15 cellular contexts compared by ENCODE assay signal in the genomic region with DNA sequence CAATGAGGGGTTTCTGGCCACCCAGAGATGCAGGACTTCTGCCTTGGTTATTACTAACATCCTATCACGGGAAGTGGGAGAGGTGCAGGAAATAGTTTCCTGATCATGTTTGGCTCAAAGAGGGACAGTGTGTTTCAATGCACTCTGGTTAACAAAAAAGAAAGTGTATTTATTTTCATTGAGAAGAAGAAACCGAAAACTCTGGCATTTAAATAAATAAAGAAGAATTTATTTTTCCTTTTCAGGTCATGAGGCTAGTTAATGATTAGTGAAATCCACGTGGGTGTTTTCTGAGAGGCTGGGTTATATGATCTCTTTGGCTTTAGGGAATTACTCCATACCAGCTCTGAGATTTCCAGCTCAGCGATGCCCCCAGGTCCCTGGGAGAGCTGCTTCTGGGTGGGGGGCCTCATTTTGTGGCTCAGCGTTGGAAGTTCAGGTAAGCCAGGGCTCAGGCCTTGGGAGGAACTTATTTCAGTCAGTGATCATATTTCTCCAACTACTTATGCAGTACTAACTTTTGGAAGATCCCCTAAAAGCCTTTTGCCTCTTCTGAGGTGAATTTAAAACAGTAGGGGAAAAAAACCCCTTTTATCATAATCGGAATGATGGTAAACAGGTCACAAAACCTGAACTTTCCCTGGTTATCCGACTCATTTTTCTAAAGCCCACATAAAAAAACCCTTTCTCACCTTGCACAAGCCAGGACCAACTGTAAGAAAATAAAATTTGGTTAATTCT. TPM values are rescaled to one million over a fixed set of nuclear protein-coding genes. Genes with fewer than 3 reads are reported as not detected.
DNase-seq lines count a peak whose midpoint lies in the region; ATAC-seq and TF ChIP-seq lines count a peak whose summit lies in the region.
"Had no signal": no experiment of that assay in that cellular context is flagged by ENCODE, and none has a peak within 500 bp of the region (broad histone marks: within the 10 kb centered on the region; RNA-seq: fewer than 3 reads in every experiment).

A gene with protein sequence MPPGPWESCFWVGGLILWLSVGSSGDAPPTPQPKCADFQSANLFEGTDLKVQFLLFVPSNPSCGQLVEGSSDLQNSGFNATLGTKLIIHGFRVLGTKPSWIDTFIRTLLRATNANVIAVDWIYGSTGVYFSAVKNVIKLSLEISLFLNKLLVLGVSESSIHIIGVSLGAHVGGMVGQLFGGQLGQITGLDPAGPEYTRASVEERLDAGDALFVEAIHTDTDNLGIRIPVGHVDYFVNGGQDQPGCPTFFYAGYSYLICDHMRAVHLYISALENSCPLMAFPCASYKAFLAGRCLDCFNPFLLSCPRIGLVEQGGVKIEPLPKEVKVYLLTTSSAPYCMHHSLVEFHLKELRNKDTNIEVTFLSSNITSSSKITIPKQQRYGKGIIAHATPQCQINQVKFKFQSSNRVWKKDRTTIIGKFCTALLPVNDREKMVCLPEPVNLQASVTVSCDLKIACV (plus strand): TSS at position 338 of the 741 bp plus-strand sequence. CDS start 29 bp downstream, at position 367.

- no peaks in the 10 kb centered on the region for H3K4me1 ChIP-seq in colonic mucosa

- H3K27me3 ChIP-seq in colonic mucosa: no peaks in the 10 kb centered on the region
- H3K27me3 ChIP-seq: Peyer's patch had no signal

- no peak for ATAC-seq in T-helper 17 cell
- peak; percentile 46 for ATAC-seq in stimulated activated memory B cell treated with anti-CD40 and anti-IgM and Interleukin-4, amounts not matched to agents 10 μg/mL and 1 μg/mL and 100 μg/mL, for 72 hours
- no peak for ATAC-seq in HG02623 (IDR thresholded peaks at IDR 0.05; ENCODE audit: unreplicated experiment)
- no peak for ATAC-seq in GM19351 (IDR thresholded peaks at IDR 0.05; ENCODE audit: unreplicated experiment)

- no peak within 1 kb of the TSS for H3K27ac ChIP-seq in colonic mucosa
- H3K27ac ChIP-seq: WERI-Rb-1 had no signal

- peaks cover 3% of the 10 kb centered on the region for H3K36me3 Mint-ChIP-seq in T-helper 17 cell (ENCODE audit: low read depth)
- peaks cover 6% of the 10 kb centered on the region for H3K36me3 Mint-ChIP-seq in stimulated activated memory B cell treated with anti-CD40 and anti-IgM and Interleukin-4, amounts not matched to agents 10 μg/mL and 1 μg/mL and 100 μg/mL, for 72 hours

- TF ChIP-seq CTCF in colonic mucosa (IDR thresholded peaks at IDR 0.05): no peak

- H3K27me3 Mint-ChIP-seq in T-helper 17 cell: peaks cover 23% of the 10 kb centered on the region
- no peaks in the 10 kb centered on the region for H3K27me3 Mint-ChIP-seq in stimulated activated memory B cell treated with anti-CD40 and anti-IgM and Interleukin-4, amounts not matched to agents 10 μg/mL and 1 μg/mL and 100 μg/mL, for 72 hours

- no peaks in the 10 kb centered on the region for H3K36me3 ChIP-seq in colonic mucosa
- H3K36me3 ChIP-seq: Peyer's patch, WERI-Rb-1 had no signal

- H3K4me3 Mint-ChIP-seq in T-helper 17 cell: no peak within 1 kb of the TSS
- peak within 1 kb of the TSS; percentile 49 for H3K4me3 Mint-ChIP-seq in stimulated activated memory B cell treated with anti-CD40 and anti-IgM and Interleukin-4, amounts not matched to agents 10 μg/mL and 1 μg/mL and 100 μg/mL, for 72 hours

- peak within 1 kb of the TSS; percentile 82 for H3K27ac Mint-ChIP-seq in T-helper 17 cell
- peak within 1 kb of the TSS; percentile 90 for H3K27ac Mint-ChIP-seq in stimulated activated memory B cell treated with anti-CD40 and anti-IgM and Interleukin-4, amounts not matched to agents 10 μg/mL and 1 μg/mL and 100 μg/mL, for 72 hours

- no peak within 1 kb of the TSS for H3K4me3 ChIP-seq in colonic mucosa
- H3K4me3 ChIP-seq: Peyer's patch had no signal

- intact Hi-C loops in colonic mucosa (cut with DNase I): no loop called here

- H3K9ac ChIP-seq in colonic mucosa (ENCODE audit: low read depth in 2 of 2, low read length in 2 of 2): no peak within 1 kb of the TSS

- peak; percentile 28 for DNase-seq in DMS 273 (lab: John Stamatoyannopoulos, UW; ENCODE audit: unreplicated experiment)
- no peak for DNase-seq in DMS 273 treated with DMSO at 0.1 percent for 48 hours (lab: John Stamatoyannopoulos, UW)
- DNase-seq in T-helper 17 cell: no peak
- DNase-seq in kidney tubule cell (ENCODE audit: low spot score): peak; percentile 54
- DNase-seq in colonic mucosa: no peak
- DNase-seq: 8988T; activated gamma-delta T cell treated with Interleukin-2 at 50 U/mL for 16 hours; effector CD4-positive, alpha-beta T cell; EL; NCI-H2029 treated with DMSO at 0.1 percent for 48 hours; Peyer's patch; WERI-Rb-1 had no signal

- no peaks in the 10 kb centered on the region for H3K9me3 Mint-ChIP-seq in stimulated activated memory B cell treated with anti-CD40 and anti-IgM and Interleukin-4, amounts not matched to agents 10 μg/mL and 1 μg/mL and 100 μg/mL, for 72 hours

- peaks cover 21% of the 10 kb centered on the region for H3K4me1 Mint-ChIP-seq in T-helper 17 cell
- H3K4me1 Mint-ChIP-seq in stimulated activated memory B cell treated with anti-CD40 and anti-IgM and Interleukin-4, amounts not matched to agents 10 μg/mL and 1 μg/mL and 100 μg/mL, for 72 hours: peaks cover 73% of the 10 kb centered on the region

- H3K9me3 ChIP-seq in T-helper 17 cell (ENCODE audit: control insufficient read depth, low read length, poor library complexity, severe bottlenecking): no peaks in the 10 kb centered on the region
- H3K9me3 ChIP-seq in colonic mucosa: no peaks in the 10 kb centered on the region
- H3K9me3 ChIP-seq: Peyer's patch had no signal

RNA-seq across cellular contexts. Expression of the gene that starts here (rescaled TPM):
- total RNA-seq in T-helper 17 cell (under 1 TPM in 1 of 2 donors, not detected in 1; 0.45 TPM), colonic mucosa (1 to 10 TPM in 1 of 2 donors, under 1 TPM in 1; 0.58 to 1.3 TPM)

Comparison
In these comparisons a context has a peak if more than half of its experiments do, and no peak if none do; other contexts are left out.
1. DNase-seq: peak in DMS 273 (single experiment) and kidney tubule cell (single experiment); none in DMS 273 treated with DMSO at 0.1 percent for 48 hours (single experiment), T-helper 17 cell (0 of 3) and colonic mucosa (single experiment).